1 cellular context compared by ENCODE assay signal in the genomic region with DNA sequence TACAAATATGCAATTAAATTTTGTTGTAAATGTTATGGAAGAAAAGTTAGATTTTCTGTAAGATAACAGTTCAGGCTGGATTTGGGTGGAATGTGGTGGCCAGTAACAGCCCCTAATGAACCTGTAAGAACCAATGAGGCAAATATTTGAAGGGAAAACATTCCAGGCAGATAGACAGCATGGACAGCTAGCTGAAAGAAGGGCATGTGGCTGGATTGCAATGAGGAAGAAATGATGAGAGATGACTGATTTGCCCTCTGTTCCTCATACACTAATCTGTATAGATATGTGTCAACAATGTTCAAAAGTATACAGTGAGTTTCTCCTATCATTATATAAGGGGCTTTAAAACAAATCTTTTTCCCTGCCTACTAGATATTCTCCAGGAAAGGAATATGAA.
TF ChIP-seq lines count a peak whose summit lies in the region.

No MANE protein-coding gene starts in this region.

TF ChIP-seq in IMR-90, 13 proteins besides CTCF, POLR2A, EP300 and RAD21:
- TF ChIP-seq CHD1 (IDR thresholded peaks at IDR 0.05; ENCODE audit: low read depth, low read length) (no peak), MXI1 (IDR thresholded peaks at IDR 0.05; ENCODE audit: borderline replicate concordance, low read depth, low read length) (no peak), RFX5 (IDR thresholded peaks at IDR 0.05; ENCODE audit: low read depth, low read length) (no peak), BHLHE40 (IDR thresholded peaks at IDR 0.05; ENCODE audit: low read depth, low read length) (no peak), SMC3 (IDR thresholded peaks at IDR 0.05; ENCODE audit: low read depth, low read length) (no peak), MAZ (IDR thresholded peaks at IDR 0.05; ENCODE audit: borderline replicate concordance, low read depth, low read length) (no peak), CEBPB (IDR thresholded peaks at IDR 0.05; ENCODE audit: low read depth, low read length) (no peak), FOS (IDR thresholded peaks at IDR 0.05; ENCODE audit: low read depth, low read length) (no peak)
